Comparison of ENCODE assay signal across 1 cellular context in genomic region chr5:55232194-55232984, GRCh38.
TF ChIP-seq lines count a peak whose summit lies in the region.

No MANE protein-coding gene starts in this region.

TF ChIP-seq in GM12878, 131 proteins besides CTCF, POLR2A, EP300 and RAD21:
- no peak for TF ChIP-seq MXI1 (IDR thresholded peaks at IDR 0.05; ENCODE audit: low read depth, low read length)
- no peak for TF ChIP-seq SUPT20H (IDR thresholded peaks at IDR 0.05; ENCODE audit: borderline replicate concordance, control insufficient read depth, low read depth, low read length)
- TF ChIP-seq EZH2 (IDR thresholded peaks at IDR 0.05; ENCODE audit: borderline replicate concordance, control insufficient read depth, low read depth, low read length): peak; percentile 33; the same call in 1 of the 2 replicates
- no peak for TF ChIP-seq CHD4 (IDR thresholded peaks at IDR 0.05)
- TF ChIP-seq WRNIP1 (IDR thresholded peaks at IDR 0.05; ENCODE audit: borderline replicate concordance, low read depth, low read length): no peak
- TF ChIP-seq SUZ12 (IDR thresholded peaks at IDR 0.05; ENCODE audit: unreplicated experiment): peak; percentile 34
- no peak for TF ChIP-seq MLLT1 (IDR thresholded peaks at IDR 0.05)
